10 cellular contexts compared by ENCODE assay signal in the genomic region with DNA sequence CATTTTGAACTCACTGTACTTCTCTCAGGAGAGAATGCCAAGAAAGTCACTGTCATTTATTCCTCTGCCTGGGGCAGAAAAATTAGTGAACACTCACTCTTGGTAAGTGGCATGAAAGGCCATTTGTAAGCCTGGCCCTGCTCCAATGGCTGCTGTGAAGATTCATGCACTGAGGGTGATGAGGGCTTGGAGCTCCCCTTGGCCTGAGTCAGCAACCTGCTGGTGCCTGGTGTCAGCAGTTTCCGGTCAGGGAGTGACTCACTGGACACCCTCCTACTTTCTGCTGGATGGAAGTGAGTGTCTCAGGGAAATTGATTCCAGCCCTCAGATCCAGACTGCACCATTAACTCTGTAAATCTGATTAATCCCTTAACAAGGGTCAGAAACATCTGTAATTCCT. TPM values are rescaled to one million over a fixed set of nuclear protein-coding genes. Genes with fewer than 3 reads are reported as not detected.
DNase-seq lines count a peak whose midpoint lies in the region; ATAC-seq and TF ChIP-seq lines count a peak whose summit lies in the region.
"Had no signal": no experiment of that assay in that cellular context is flagged by ENCODE, and none has a peak within 500 bp of the region (broad histone marks: within the 10 kb centered on the region; RNA-seq: fewer than 3 reads in every experiment).

No MANE protein-coding gene starts in this region.

- CTCF ChIA-PET in A673 (lab: Charles Lee) (interaction anchor here (0.5 kb wide), 1 partner anchor 922 kb away, joined by 4 read pairs; no protein-coding TSS in a partner anchor), Caco-2 (lab: Charles Lee) (no interaction called here)

- H3K9me3 ChIP-seq in A673 (ENCODE audit: low read depth, low read length, poor library complexity, severe bottlenecking) (no peaks in the 10 kb centered on the region), adrenal gland (replicated peaks in 1 of 3) (peaks cover 0 to 5% (median 0%) of the 10 kb centered on the region in 3 donors), Caco-2 (no peaks in the 10 kb centered on the region), testis (no peaks in the 10 kb centered on the region)
- H3K9me3 ChIP-seq: neutrophil, thoracic aorta had no signal

- no peaks in the 10 kb centered on the region for H3K27me3 Mint-ChIP-seq in Caco-2 (ENCODE audit: insufficient read depth, unreplicated experiment)

- H3K27ac ChIP-seq in A673 (ENCODE audit: low read depth, low read length, poor library complexity, severe bottlenecking) (no peak overlapping the region), adrenal gland (peak overlapping the region in 1 of 5 donors; percentile 18), testis (no peak overlapping the region)
- H3K27ac ChIP-seq: neutrophil, thoracic aorta had no signal

- DNase-seq in A673 (ENCODE audit: low spot score) (peak; percentile 70), HK-2 (ENCODE audit: unreplicated experiment) (peak; percentile 91), adrenal gland (peak; percentile 75 to 96 (median 91)), islet precursor cell (peak; percentile 94), NCI-H82 (lab: John Stamatoyannopoulos, UW) (no peak), Caco-2 (no peak), testis (no peak)

- H3K9me3 Mint-ChIP-seq in Caco-2 (ENCODE audit: unreplicated experiment), result no peaks in the 10 kb centered on the region

- 10 to 23% (median 16%) methylated on average over 1 of the region's 1 CpG for WGBS in adrenal gland, 4 donors
- WGBS in testis, 2 donors, result 37 to 53% methylated on average over 1 of the region's 1 CpG

- H3K4me3 Mint-ChIP-seq in Caco-2 (ENCODE audit: unreplicated experiment), result no peak overlapping the region

- BruUV-seq in A673 (replicated peaks; lab: Mats Ljungman, UMichigan) (no TSS peak), Caco-2 (replicated peaks; lab: Mats Ljungman, UMichigan) (no TSS peak)

- H3K4me1 ChIP-seq in A673 (ENCODE audit: insufficient read depth, low read length, poor library complexity, severe bottlenecking) (no peaks in the 10 kb centered on the region), adrenal gland (replicated peaks in 1 of 2) (peaks cover 0 to 5% of the 10 kb centered on the region in 2 donors), Caco-2 (no peaks in the 10 kb centered on the region), testis (no peaks in the 10 kb centered on the region)

- POLR2A ChIA-PET in A673 (lab: Charles Lee; ENCODE audit: low non-redundant PET), result no interaction called here
- POLR2A ChIA-PET in Caco-2 (lab: Charles Lee), result no interaction called here

- no peaks in the 10 kb centered on the region for H3K4me1 Mint-ChIP-seq in Caco-2 (ENCODE audit: low read depth, unreplicated experiment)

- TF ChIP-seq CTCF in A673 (conservative IDR thresholded peaks at IDR 0.05; ENCODE audit: low read depth, low read length), result no peak
- TF ChIP-seq CTCF in adrenal gland (IDR thresholded peaks at IDR 0.05), result no peak
- TF ChIP-seq CTCF in Caco-2 (IDR thresholded peaks at IDR 0.05; ENCODE audit: insufficient read depth in 1 of 2, low read depth in 1 of 2, low read length in 1 of 2, severe bottlenecking in 1 of 2, unreplicated experiment in 1 of 2), result no peak
- TF ChIP-seq CTCF in testis (IDR thresholded peaks at IDR 0.05), result no peak

- H3K4me3 ChIP-seq in A673 (ENCODE audit: low read depth, low read length, poor library complexity, severe bottlenecking) (no peak overlapping the region), adrenal gland (no peak overlapping the region), Caco-2 (ENCODE audit: low read depth, low read length) (no peak overlapping the region), testis (no peak overlapping the region)
- H3K4me3 ChIP-seq: thoracic aorta had no signal

- H3K27me3 ChIP-seq in A673 (replicated peaks; ENCODE audit: insufficient read depth, low read depth, low read length, poor library complexity), result no peaks in the 10 kb centered on the region
- H3K27me3 ChIP-seq in adrenal gland, result no peaks in the 10 kb centered on the region
- no peaks in the 10 kb centered on the region for H3K27me3 ChIP-seq in Caco-2 (replicated peaks; ENCODE audit: control insufficient read depth, insufficient read depth, low read length)
- H3K27me3 ChIP-seq in testis, result no peaks in the 10 kb centered on the region
- H3K27me3 ChIP-seq: neutrophil had no signal

- intact Hi-C loops in A673 (cut with micrococcal nuclease; ENCODE audit: unreplicated experiment), result no loop called here
- intact Hi-C loops in adrenal gland (cut with DNase I), result no loop called here
- intact Hi-C loops in Caco-2 (cut with micrococcal nuclease; ENCODE audit: unreplicated experiment), result no loop called here
- intact Hi-C loops in testis (cut with DNase I; ENCODE audit: low total_unique reads), result no loop called here

- TF ChIP-seq POLR2A in adrenal gland (IDR thresholded peaks at IDR 0.05) (no peak), testis (IDR thresholded peaks at IDR 0.05) (no peak)

- H3K36me3 ChIP-seq in A673 (ENCODE audit: insufficient read depth, low read length, poor library complexity, severe bottlenecking) (no peaks in the 10 kb centered on the region), adrenal gland (replicated peaks in 1 of 2) (no peaks in the 10 kb centered on the region), Caco-2 (ENCODE audit: control insufficient read depth, insufficient read depth, low read length) (no peaks in the 10 kb centered on the region), testis (ENCODE audit: low read depth, missing control alignments) (no peaks in the 10 kb centered on the region)
- H3K36me3 ChIP-seq: neutrophil, thoracic aorta had no signal

- no peaks in the 10 kb centered on the region for H3K36me3 Mint-ChIP-seq in Caco-2 (ENCODE audit: insufficient read depth, unreplicated experiment)

- ATAC-seq in GM19351 (IDR thresholded peaks at IDR 0.05; ENCODE audit: unreplicated experiment), result no peak

- no peak overlapping the region for H3K27ac Mint-ChIP-seq in Caco-2 (ENCODE audit: unreplicated experiment)

RNA-seq across cellular contexts. Expression of a gene that starts 37.6 kb away (rescaled TPM):
- total RNA-seq in A673 (2021) (328 and 339 TPM in 2 replicates), adrenal gland (100 to 1,000 TPM in 5 of 8 donors, 10 to 100 TPM in 3; 80.4 to 143 (median 106) TPM), Caco-2 (2022) (197 and 204 TPM in 2 replicates), testis (100 to 1,000 TPM; 177 to 199 TPM)
- polyA plus RNA-seq in adrenal gland (100 to 1,000 TPM in 1 of 3 donors, 10 to 100 TPM in 2; 78.2 to 242 (median 78.9) TPM), testis (ENCODE audit: insufficient read depth, low read depth, low replicate concordance) (136 TPM)

Comparison
In these comparisons a context has a peak if more than half of its experiments do, and no peak if none do; other contexts are left out.
1. DNase-seq: peak in A673 (single experiment), HK-2 (single experiment), adrenal gland (7 of 7) and islet precursor cell (single experiment); none in NCI-H82 (single experiment), Caco-2 (0 of 2) and testis (single experiment).